In genomic region chr3:134449277-134449676, GRCh38 we compare ENCODE assay signal across 9 cellular contexts. TPM values are rescaled to one million over a fixed set of nuclear protein-coding genes. Genes with fewer than 3 reads are reported as not detected.
DNase-seq lines count a peak whose midpoint lies in the region; ATAC-seq, FAIRE-seq and TF ChIP-seq lines count a peak whose summit lies in the region.
"Had no signal": no experiment of that assay in that cellular context is flagged by ENCODE, and none has a peak within 500 bp of the region (broad histone marks: within the 10 kb centered on the region; RNA-seq: fewer than 3 reads in every experiment).

No MANE protein-coding gene starts in this region.

- TF ChIP-seq CTCF in C4-2B (conservative IDR thresholded peaks at IDR 0.05) (peak; percentile 50), astrocyte of the cerebellum (IDR thresholded peaks at IDR 0.05; ENCODE audit: low read depth, low read length, missing control alignments) (peak; percentile 42), kidney (IDR thresholded peaks at IDR 0.05; ENCODE audit: borderline replicate concordance, extremely low read depth, insufficient read depth) (peak; percentile 53)

- no peaks in the 10 kb centered on the region for H3K9me3 ChIP-seq in kidney (ENCODE audit: control insufficient read depth in 1 of 2, low read length in 2 of 2)
- H3K9me3 ChIP-seq: thoracic aorta had no signal

- H3K27ac ChIP-seq in C4-2B (no peak overlapping the region), kidney (ENCODE audit: low read depth in 2 of 2, low read length in 2 of 2) (no peak overlapping the region)
- H3K27ac ChIP-seq: thoracic aorta had no signal

- intact Hi-C loops in kidney (cut with DNase I): no loop called here

- no peak overlapping the region for H3K4me3 ChIP-seq in astrocyte of the cerebellum (ENCODE audit: low read depth, low read length)
- no peak overlapping the region for H3K4me3 ChIP-seq in kidney (ENCODE audit: low read length in 2 of 2)
- H3K4me3 ChIP-seq: thoracic aorta had no signal

- no peak for FAIRE-seq in kidney (lab: Jason Lieb, UNC)

- H3K4me1 ChIP-seq in kidney (ENCODE audit: control insufficient read depth in 1 of 2, insufficient read depth in 1 of 2, low read depth in 1 of 2, low read length in 2 of 2): peaks cover 11 to 14% of the 10 kb centered on the region in 2 donors

- H3K9ac ChIP-seq in kidney (ENCODE audit: low read length in 2 of 2): no peak overlapping the region

- ATAC-seq in HG02970 (IDR thresholded peaks at IDR 0.05; ENCODE audit: low FRiP score, unreplicated experiment) (no peak), GM19397 (IDR thresholded peaks at IDR 0.05; ENCODE audit: unreplicated experiment) (no peak), HG02852 (IDR thresholded peaks at IDR 0.05; ENCODE audit: unreplicated experiment) (no peak)

- H3K36me3 ChIP-seq in kidney (ENCODE audit: control insufficient read depth in 1 of 2, insufficient read depth in 2 of 2, low read length in 2 of 2): no peaks in the 10 kb centered on the region
- H3K36me3 ChIP-seq: thoracic aorta had no signal

- in situ Hi-C loops in astrocyte of the cerebellum (cut with HindIII; ENCODE audit: low sequenced_read_pairs): no loop called here

- DNase-seq in HPDE6-E6E7 (ENCODE audit: extremely low spot score) (peak; percentile 62), astrocyte of the cerebellum (ENCODE audit: low read depth) (no peak), kidney (no peak), NK-92 (lab: John Stamatoyannopoulos, UW; ENCODE audit: unreplicated experiment) (no peak)

RNA-seq across cellular contexts. Expression of gene ANAPC13, which starts 36.5 kb away (rescaled TPM):
- 55.3 TPM for total RNA-seq in kidney
- 160 TPM for polyA plus RNA-seq in kidney (ENCODE audit: insufficient read depth, low read depth, low replicate concordance)

RNA-seq across cellular contexts. Expression of gene CEP63, which starts 36.6 kb away (rescaled TPM):
- 19.6 TPM for total RNA-seq in kidney
- polyA plus RNA-seq in kidney (ENCODE audit: insufficient read depth, low read depth, low replicate concordance): 19.2 TPM
